Comparison of ENCODE assay signal across 19 cellular contexts in genomic region chr6:41379314-41379713, GRCh38.
"Had no signal": no experiment of that assay in that cellular context is flagged by ENCODE, and none has a peak within 500 bp of the region (broad histone marks: within the 10 kb centered on the region; RNA-seq: fewer than 3 reads in every experiment).

No MANE protein-coding gene starts in this region.

- DNase-seq: activated CD4-positive, alpha-beta T cell treated with anti-CD3 and anti-CD28 coated beads for 4 hours; activated CD4-positive, alpha-beta T cell treated with anti-CD3 and anti-CD28 coated beads, Interleukin-2, amount 50 U/mL, for 48 hours; activated CD4-positive, CD25-positive, alpha-beta regulatory T cell; activated effector memory CD4-positive, alpha-beta T cell treated with Interleukin-2 at 50 U/mL for 16 hours; activated naive CD4-positive, alpha-beta T cell treated with anti-CD3 and anti-CD28 coated beads for 36 hours; activated naive CD8-positive, alpha-beta T cell treated with anti-CD3 and anti-CD28 coated beads, Interleukin-2, amount 10 ng/mL, durations not matched to agents 7 days and 5 days; activated T-cell treated with anti-CD3 and anti-CD28 coated beads, Interleukin-2, amount 50 U/mL, for 48 hours; amniotic stem cell; dorsolateral prefrontal cortex; effector memory CD8-positive, alpha-beta T cell; foreskin melanocyte; kidney; lower lobe of right lung; naive thymus-derived CD8-positive, alpha-beta T cell; posterior cingulate gyrus; stimulated activated CD4-positive, alpha-beta T cell treated with anti-CD3 and anti-CD28 coated beads, Interleukin-15, amount 100 ng/mL, for 24 hours; stimulated activated CD8-positive, alpha-beta memory T cell treated with anti-CD3 and anti-CD28 coated beads, Interleukin-4, amount 100 ng/mL, for 48 hours; stimulated activated naive B cell treated with anti-CD40 and anti-IgM and Interleukin-4, amounts not matched to agents 10 μg/mL and 1 μg/mL and 100 μg/mL, for 72 hours; trophoblast cell had no signal
